20 cellular contexts compared by ENCODE assay signal in the genomic region with DNA sequence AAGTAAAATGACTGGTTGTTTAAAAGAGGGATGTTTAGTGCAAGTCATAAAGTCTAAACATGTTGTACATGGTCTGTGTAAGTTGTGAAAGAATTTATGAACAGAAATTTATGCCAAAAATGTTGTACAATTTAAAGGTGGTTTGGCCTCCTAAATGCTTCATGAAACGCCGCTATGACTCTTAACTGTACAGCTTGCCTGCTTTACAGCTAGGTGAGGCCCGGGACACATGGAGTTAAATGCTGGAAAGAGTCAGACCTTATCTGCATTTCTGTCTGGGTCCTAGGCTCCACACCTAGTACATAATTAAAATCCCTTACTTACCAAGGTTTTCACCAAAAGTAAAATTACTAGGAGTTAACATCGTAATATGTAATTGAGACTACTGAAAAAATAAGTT. TPM values are rescaled to one million over a fixed set of nuclear protein-coding genes. Genes with fewer than 3 reads are reported as not detected.
DNase-seq lines count a peak whose midpoint lies in the region; ATAC-seq, FAIRE-seq and TF ChIP-seq lines count a peak whose summit lies in the region.
"Had no signal": no experiment of that assay in that cellular context is flagged by ENCODE, and none has a peak within 500 bp of the region (broad histone marks: within the 10 kb centered on the region; RNA-seq: fewer than 3 reads in every experiment).

No MANE protein-coding gene starts in this region.

- H3K18ac ChIP-seq in mesendoderm (ENCODE audit: low read length): no peak overlapping the region
- no peak overlapping the region for H3K18ac ChIP-seq in trophoblast cell (ENCODE audit: low read length)

- TF ChIP-seq EP300 in HepG2 (IDR thresholded peaks at IDR 0.05; ENCODE audit: low read depth in 2 of 2, low read length in 2 of 2) (no peak), HepG2 (CRISPR knock-in tag; IDR thresholded peaks at IDR 0.05; ENCODE audit: borderline replicate concordance) (no peak)

- H3K9me2 ChIP-seq in OCI-LY7 (ENCODE audit: insufficient read depth, low read length): no peaks in the 10 kb centered on the region

- no peak overlapping the region for H3K23ac ChIP-seq in mesendoderm (ENCODE audit: low read length)
- H3K23ac ChIP-seq in trophoblast cell (ENCODE audit: low read length): no peak overlapping the region

- H2BK15ac ChIP-seq in mesendoderm (replicated peaks; ENCODE audit: low read depth): no peak overlapping the region

- no TSS peak for BruUV-seq in HepG2 (replicated peaks; lab: Mats Ljungman, UMichigan)
- no TSS peak for BruUV-seq in OCI-LY7 (replicated peaks; lab: Mats Ljungman, UMichigan)

- H3K4me3 ChIP-seq in HepG2 (replicated peaks in 1 of 3; ENCODE audit: insufficient read depth in 1 of 3, low read depth in 2 of 3, low read length in 3 of 3) (no peak overlapping the region), right lobe of liver (no peak overlapping the region), HEK293 (ENCODE audit: low read depth, low read length) (no peak overlapping the region), OCI-LY7 (ENCODE audit: low read depth, low read length, poor library complexity, severe bottlenecking) (no peak overlapping the region), mesendoderm (ENCODE audit: low read length) (no peak overlapping the region), trophoblast cell (ENCODE audit: low read depth, low read length) (no peak overlapping the region)
- H3K4me3 ChIP-seq: GM12878, HAP-1 had no signal

- TF ChIP-seq POLR2A in HepG2 (IDR thresholded peaks at IDR 0.05; ENCODE audit: insufficient read depth in 1 of 2, low read depth in 2 of 2, low read length in 2 of 2) (no peak), right lobe of liver (IDR thresholded peaks at IDR 0.05) (no peak)

- DNase-seq in HepG2 (ENCODE audit: low spot score): no peak
- no peak for DNase-seq in right lobe of liver
- DNase-seq in OCI-LY7 (ENCODE audit: low spot score): peak; percentile 7
- peak; percentile 21 for DNase-seq in mesendoderm
- no peak for DNase-seq in NCI-H82 treated with DMSO at 0.1 percent for 48 hours (lab: John Stamatoyannopoulos, UW; ENCODE audit: unreplicated experiment)
- DNase-seq in stimulated activated CD4-positive, alpha-beta T cell treated with anti-CD3 and anti-CD28 coated beads, Interleukin-2, amount 100 ng/mL, for 48 hours: no peak
- DNase-seq in trophoblast cell: no peak
- DNase-seq: 8988T; C1 segment of cervical spinal cord; Calu3; CD4-positive, alpha-beta memory T cell; COR-L47; DMS79; EL; GDM1; GOT3 had no signal

- TF ChIP-seq CTCF in HepG2 (CRISPR knock-in tag; IDR thresholded peaks at IDR 0.05) (no peak), right lobe of liver (IDR thresholded peaks at IDR 0.05) (no peak), HEK293 (tag by site-specific recombination; IDR thresholded peaks at IDR 0.05) (no peak), OCI-LY7 (conservative IDR thresholded peaks at IDR 0.05; ENCODE audit: low read length) (no peak)

- H3K79me1 ChIP-seq in mesendoderm (ENCODE audit: low read length) (no peaks in the 10 kb centered on the region), trophoblast cell (ENCODE audit: low read length) (no peaks in the 10 kb centered on the region)

- POLR2A ChIA-PET in HepG2 (lab: Yijun Ruan, JAX) (no interaction called here), HEK293 (lab: Yijun Ruan, JAX) (no interaction called here), OCI-LY7 (lab: Charles Lee) (interaction anchor here (1.8 kb wide), 1 partner anchor 25 kb away, joined by 6 read pairs; no protein-coding TSS in a partner anchor)

- H3K9me3 ChIP-seq in HepG2 (ENCODE audit: low read length): peaks cover 14% of the 10 kb centered on the region
- no peaks in the 10 kb centered on the region for H3K9me3 ChIP-seq in right lobe of liver
- no peaks in the 10 kb centered on the region for H3K9me3 ChIP-seq in HEK293 (ENCODE audit: control insufficient read depth, insufficient read depth, low read depth, low read length)
- H3K9me3 ChIP-seq in OCI-LY7 (ENCODE audit: low read length): peaks cover 13% of the 10 kb centered on the region; the same call in 1 of the 2 replicates
- peaks cover 20% of the 10 kb centered on the region for H3K9me3 ChIP-seq in trophoblast cell (ENCODE audit: insufficient read depth, low read depth, low read length)

- no peak overlapping the region for H3K14ac ChIP-seq in trophoblast cell (ENCODE audit: low read length)

- no peak overlapping the region for H3K56ac ChIP-seq in mesendoderm (ENCODE audit: low read length)

- H3K79me2 ChIP-seq in HepG2 (ENCODE audit: insufficient read depth, low read length): no peaks in the 10 kb centered on the region
- no peaks in the 10 kb centered on the region for H3K79me2 ChIP-seq in OCI-LY7 (ENCODE audit: insufficient read depth, low read depth, low read length)
- H3K79me2 ChIP-seq in mesendoderm (ENCODE audit: control insufficient read depth, insufficient read depth, low read length): no peaks in the 10 kb centered on the region
- no peaks in the 10 kb centered on the region for H3K79me2 ChIP-seq in trophoblast cell (ENCODE audit: control insufficient read depth, insufficient read depth, low read length, poor library complexity)

- ATAC-seq in HepG2 (no peak), right lobe of liver (no peak)
- ATAC-seq: GM12878 had no signal

- no peak for FAIRE-seq in HepG2 (lab: Jason Lieb, UNC)
- FAIRE-seq: GM12878, H54 had no signal

- intact Hi-C loops in HepG2 (cut with micrococcal nuclease; ENCODE audit: unreplicated experiment) (no loop called here), right lobe of liver (cut with DNase I) (no loop called here), OCI-LY7 (cut with micrococcal nuclease; ENCODE audit: unreplicated experiment) (no loop called here)

- H4K8ac ChIP-seq in mesendoderm (ENCODE audit: low read depth, low read length): no peak overlapping the region
- H4K8ac ChIP-seq in trophoblast cell (ENCODE audit: low read depth, low read length): no peak overlapping the region

- H3K27me3 ChIP-seq in HepG2 (ENCODE audit: control insufficient read depth in 1 of 2, insufficient read depth in 2 of 2, low read length in 2 of 2): peaks cover 0 to 9% of the 10 kb centered on the region in 2 experiments; a peak in 1 of 5 replicates
- no peaks in the 10 kb centered on the region for H3K27me3 ChIP-seq in right lobe of liver
- H3K27me3 ChIP-seq in mesendoderm (ENCODE audit: insufficient read depth, low read length, poor library complexity): no peaks in the 10 kb centered on the region
- H3K27me3 ChIP-seq in trophoblast cell (ENCODE audit: insufficient read depth, low read length): no peaks in the 10 kb centered on the region

- no peak overlapping the region for H2BK5ac ChIP-seq in mesendoderm (ENCODE audit: low read length)
- no peak overlapping the region for H2BK5ac ChIP-seq in trophoblast cell (ENCODE audit: low read depth, low read length, poor library complexity)

- no peak overlapping the region for H3K4ac ChIP-seq in mesendoderm (ENCODE audit: low read depth, low read length)
- H3K4ac ChIP-seq in trophoblast cell (ENCODE audit: low read depth, low read length): no peak overlapping the region

- H4K5ac ChIP-seq in mesendoderm (ENCODE audit: low read length): no peak overlapping the region

- H4K91ac ChIP-seq in trophoblast cell (ENCODE audit: low read depth, low read length): no peak overlapping the region

- CTCF ChIA-PET in HepG2 (lab: Yijun Ruan, JAX; ENCODE audit: low intra/inter-chr PET ratio, low total read pairs): no interaction called here
- CTCF ChIA-PET in HEK293 (lab: Yijun Ruan, JAX): interaction anchor here (1.4 to 2.6 kb wide), 3 partner anchors 28 to 78 kb away, joined by 5 to 9 read pairs (median 8); partner anchors contain the start of genes B4GALNT1 and OS9
- CTCF ChIA-PET in OCI-LY7 (lab: Charles Lee; ENCODE audit: unreplicated experiment): no interaction called here

- no peak overlapping the region for H2AK5ac ChIP-seq in mesendoderm (ENCODE audit: low read length)
- H2AK5ac ChIP-seq in trophoblast cell (ENCODE audit: low read length): no peak overlapping the region

- no peaks in the 10 kb centered on the region for H4K20me1 ChIP-seq in HepG2 (ENCODE audit: insufficient read depth, low read length)
- no peaks in the 10 kb centered on the region for H4K20me1 ChIP-seq in OCI-LY7 (ENCODE audit: insufficient read depth, low read length)

- no peak overlapping the region for H4K12ac ChIP-seq in trophoblast cell (ENCODE audit: low read depth, low read length)

- WGBS in HepG2 (ENCODE audit: low lambda C conversion rate): 16% methylated on average over 4 of the region's 4 CpGs
- 89% methylated on average over 4 of the region's 4 CpGs for WGBS in right lobe of liver (ENCODE audit: insufficient coverage, low coverage, low lambda C conversion rate, missing lambda C conversion rate)
- no CpG with 5 or more reads among the region's 4 CpGs for WGBS in mesendoderm (ENCODE audit: extremely low coverage, insufficient coverage, low lambda C conversion rate)
- WGBS in trophoblast cell (ENCODE audit: extremely low coverage, insufficient coverage, insufficient read length): no CpG with 5 or more reads among the region's 4 CpGs

- H2BK12ac ChIP-seq in trophoblast cell (ENCODE audit: low read length): no peak overlapping the region

- TF ChIP-seq RAD21 in HepG2 (CRISPR knock-in tag; IDR thresholded peaks at IDR 0.05): no peak

- H3K27ac ChIP-seq in HepG2 (ENCODE audit: extremely low read length, insufficient read depth, low read length) (no peak overlapping the region), right lobe of liver (no peak overlapping the region), HEK293 (ENCODE audit: extremely low read depth, low read depth, low read length) (no peak overlapping the region), OCI-LY7 (ENCODE audit: low read depth, low read length, poor library complexity, severe bottlenecking) (no peak overlapping the region), mesendoderm (ENCODE audit: low read depth, low read length) (no peak overlapping the region), trophoblast cell (ENCODE audit: low read depth, low read length) (no peak overlapping the region)

- in situ Hi-C loops in HepG2 (cut with HindIII; ENCODE audit: extremely low pct_ligation_motif_present, low pct_unique_long_range_greater_than_20kb): no loop called here

- no peaks in the 10 kb centered on the region for H3K4me1 ChIP-seq in HepG2 (ENCODE audit: insufficient read depth, low read length)
- peaks cover 0 to 11% (median 2%) of the 10 kb centered on the region in 4 donors for H3K4me1 ChIP-seq in right lobe of liver
- H3K4me1 ChIP-seq in HEK293 (ENCODE audit: control insufficient read depth, insufficient read depth, low read length): no peaks in the 10 kb centered on the region
- no peaks in the 10 kb centered on the region for H3K4me1 ChIP-seq in OCI-LY7 (ENCODE audit: insufficient read depth, low read length, poor library complexity, severe bottlenecking)
- H3K4me1 ChIP-seq in mesendoderm (ENCODE audit: control insufficient read depth, low read depth, low read length): no peaks in the 10 kb centered on the region
- no peaks in the 10 kb centered on the region for H3K4me1 ChIP-seq in trophoblast cell (ENCODE audit: control insufficient read depth in 1 of 2, insufficient read depth in 2 of 2, low read length in 2 of 2)
- H3K4me1 ChIP-seq: HAP-1 had no signal

- no peak overlapping the region for H2AFZ ChIP-seq in HepG2 (ENCODE audit: low read length)
- no peak overlapping the region for H2AFZ ChIP-seq in OCI-LY7 (ENCODE audit: low read length)
- no peak overlapping the region for H2AFZ ChIP-seq in trophoblast cell (ENCODE audit: insufficient read depth, low read length, poor library complexity)

- H3K9ac ChIP-seq in HepG2 (ENCODE audit: insufficient read depth, low read depth, low read length) (no peak overlapping the region), mesendoderm (ENCODE audit: low read length) (no peak overlapping the region), trophoblast cell (ENCODE audit: low read length) (no peak overlapping the region)

- H3K4me2 ChIP-seq in HepG2 (ENCODE audit: low read depth, low read length) (no peak overlapping the region), OCI-LY7 (ENCODE audit: low read length) (no peak overlapping the region), mesendoderm (ENCODE audit: low read length) (no peak overlapping the region), trophoblast cell (ENCODE audit: low read length) (no peak overlapping the region)

- H2BK120ac ChIP-seq in mesendoderm (ENCODE audit: low read depth, low read length) (no peak overlapping the region), trophoblast cell (ENCODE audit: insufficient read depth, low read length, poor library complexity) (no peak overlapping the region)

- H3K36me3 ChIP-seq in HepG2 (replicated peaks in 1 of 2; ENCODE audit: control insufficient read depth in 1 of 2, insufficient read depth in 2 of 2, low read length in 2 of 2) (no peaks in the 10 kb centered on the region), right lobe of liver (no peaks in the 10 kb centered on the region), HEK293 (ENCODE audit: control insufficient read depth in 2 of 2, insufficient read depth in 1 of 2, low read length in 2 of 2) (no peaks in the 10 kb centered on the region), OCI-LY7 (ENCODE audit: insufficient read depth, low read length) (no peaks in the 10 kb centered on the region), mesendoderm (ENCODE audit: control insufficient read depth, insufficient read depth, low read length) (no peaks in the 10 kb centered on the region), trophoblast cell (ENCODE audit: control insufficient read depth in 1 of 2, insufficient read depth in 2 of 2, low read length in 2 of 2) (no peaks in the 10 kb centered on the region)
- H3K36me3 ChIP-seq: HAP-1 had no signal

RNA-seq across cellular contexts. Expression of gene B4GALNT1, which starts 28.4 kb away (rescaled TPM):
- total RNA-seq in HepG2 (2016; rRNA removed; fragmentation: Illumina TruSeq; extraction: Trizol) (1.9 and 4.5 TPM in 2 replicates), right lobe of liver (1 to 10 TPM in 3 of 6 experiments, under 1 TPM in 3; 0.44 to 3.6 (median 0.78) TPM), OCI-LY7 (2022) (3.1 and 3.8 TPM in 2 replicates)
- total RNA-seq in HepG2 (2016; cell fraction: cytosol; rRNA removed; fragmentation: Illumina TruSeq; extraction: Trizol; ENCODE audit: low read depth): 1.8 and 2.2 TPM in 2 replicates
- total RNA-seq in HepG2 (2016; cell fraction: insoluble cytoplasmic fraction; rRNA removed; fragmentation: Illumina TruSeq; extraction: Trizol): 2.9 and 5.7 TPM in 2 replicates
- 2.5 and 3.5 TPM in 2 replicates for total RNA-seq in HepG2 (2016; cell fraction: membrane; rRNA removed; fragmentation: Illumina TruSeq; extraction: Trizol)
- 5.8 and 8.3 TPM in 2 replicates for total RNA-seq in HepG2 (2016; cell fraction: nucleus; rRNA removed; fragmentation: Illumina TruSeq; extraction: Trizol)
- polyA plus RNA-seq in HepG2 (2011; rRNA removed): 5.4 and 5.9 TPM in 2 replicates
- 2.9 and 4.0 TPM in 2 replicates for polyA plus RNA-seq in HepG2 (2011; cell fraction: cytosol; rRNA removed)
- polyA plus RNA-seq in HepG2 (2011; cell fraction: nucleus; rRNA removed): 18.7 and 19.0 TPM in 2 replicates
- polyA plus RNA-seq in HepG2 (2012): 1.8 and 3.8 TPM in 2 replicates
- 0.94 and 1.2 TPM in 2 replicates for polyA plus RNA-seq in HepG2 (2016; cell fraction: cytosol; fragmentation: Illumina TruSeq; extraction: Trizol; ENCODE audit: low read depth)
- polyA plus RNA-seq in HepG2 (2016; cell fraction: insoluble cytoplasmic fraction; fragmentation: Illumina TruSeq; extraction: Trizol; ENCODE audit: low read depth): 3.4 and 3.9 TPM in 2 replicates
- polyA plus RNA-seq in HepG2 (2016; cell fraction: membrane; fragmentation: Illumina TruSeq; extraction: Trizol; ENCODE audit: low read depth): 2.4 and 2.9 TPM in 2 replicates
- polyA plus RNA-seq in HepG2 (2016; cell fraction: nucleus; fragmentation: Illumina TruSeq; extraction: Trizol; ENCODE audit: insufficient read depth, low read depth): 13.0 and 13.7 TPM in 2 replicates
- polyA minus RNA-seq in HepG2 (2011; rRNA and poly(A)+ RNA removed; ENCODE audit: low replicate concordance): 8.1 and 22.4 TPM in 2 replicates
- 2.5 and 3.0 TPM in 2 replicates for polyA minus RNA-seq in HepG2 (2011; cell fraction: cytosol; rRNA and poly(A)+ RNA removed)
- 8.2 and 8.8 TPM in 2 replicates for polyA minus RNA-seq in HepG2 (2011; cell fraction: nucleus; rRNA and poly(A)+ RNA removed)
- 1.1 and 1.2 TPM in 2 replicates for total RNA-seq in OCI-LY7 (2014; rRNA removed; shearing (Covaris generic))
- 0.37 TPM for polyA plus RNA-seq in mesendoderm (2013, experiment 1 of 2)
- 0.49 TPM for polyA plus RNA-seq in mesendoderm (2013, experiment 2 of 2)
- polyA plus RNA-seq in trophoblast cell (2013): 0.21 and 0.33 TPM in 2 replicates
- total RNA-seq: CD4-positive, alpha-beta memory T cell had no signal
- polyA plus RNA-seq: CD4-positive, alpha-beta memory T cell had no signal

RNA-seq across cellular contexts. Expression of gene OS9, which starts 32.6 kb away (rescaled TPM):
- 51.7 and 156 TPM in 2 replicates for total RNA-seq in HepG2 (2016; rRNA removed; fragmentation: Illumina TruSeq; extraction: Trizol)
- 9.7 and 14.0 TPM in 2 replicates for total RNA-seq in HepG2 (2016; cell fraction: cytosol; rRNA removed; fragmentation: Illumina TruSeq; extraction: Trizol; ENCODE audit: low read depth)
- total RNA-seq in HepG2 (2016; cell fraction: insoluble cytoplasmic fraction; rRNA removed; fragmentation: Illumina TruSeq; extraction: Trizol): 45.5 and 158 TPM in 2 replicates
- total RNA-seq in HepG2 (2016; cell fraction: membrane; rRNA removed; fragmentation: Illumina TruSeq; extraction: Trizol): 18.9 and 21.2 TPM in 2 replicates
- 130 and 161 TPM in 2 replicates for total RNA-seq in HepG2 (2016; cell fraction: nucleus; rRNA removed; fragmentation: Illumina TruSeq; extraction: Trizol)
- 206 and 225 TPM in 2 replicates for polyA plus RNA-seq in HepG2 (2011; rRNA removed)
- 288 and 386 TPM in 2 replicates for polyA plus RNA-seq in HepG2 (2011; cell fraction: cytosol; rRNA removed)
- 254 and 282 TPM in 2 replicates for polyA plus RNA-seq in HepG2 (2011; cell fraction: nucleus; rRNA removed)
- polyA plus RNA-seq in HepG2 (2012): 177 and 188 TPM in 2 replicates
- 9.4 and 11.6 TPM in 2 replicates for polyA plus RNA-seq in HepG2 (2016; cell fraction: cytosol; fragmentation: Illumina TruSeq; extraction: Trizol; ENCODE audit: low read depth)
- 41.1 and 49.4 TPM in 2 replicates for polyA plus RNA-seq in HepG2 (2016; cell fraction: insoluble cytoplasmic fraction; fragmentation: Illumina TruSeq; extraction: Trizol; ENCODE audit: low read depth)
- polyA plus RNA-seq in HepG2 (2016; cell fraction: membrane; fragmentation: Illumina TruSeq; extraction: Trizol; ENCODE audit: low read depth): 15.1 and 21.0 TPM in 2 replicates
- polyA plus RNA-seq in HepG2 (2016; cell fraction: nucleus; fragmentation: Illumina TruSeq; extraction: Trizol; ENCODE audit: insufficient read depth, low read depth): 248 and 264 TPM in 2 replicates
- polyA minus RNA-seq in HepG2 (2011; rRNA and poly(A)+ RNA removed; ENCODE audit: low replicate concordance): 114 and 184 TPM in 2 replicates
- 58.7 and 94.9 TPM in 2 replicates for polyA minus RNA-seq in HepG2 (2011; cell fraction: cytosol; rRNA and poly(A)+ RNA removed)
- polyA minus RNA-seq in HepG2 (2011; cell fraction: nucleus; rRNA and poly(A)+ RNA removed): 80.6 and 98.3 TPM in 2 replicates
- total RNA-seq in right lobe of liver: 100 to 1,000 TPM; 179 to 245 (median 210) TPM
- total RNA-seq in OCI-LY7 (2014; rRNA removed; shearing (Covaris generic)): 82.6 and 104 TPM in 2 replicates
- 109 and 112 TPM in 2 replicates for total RNA-seq in OCI-LY7 (2022)
- polyA plus RNA-seq in mesendoderm (2013, experiment 1 of 2): 50.4 TPM
- 48.8 TPM for polyA plus RNA-seq in mesendoderm (2013, experiment 2 of 2)
- 106 and 110 TPM in 2 replicates for polyA plus RNA-seq in trophoblast cell (2013)

RNA-seq across cellular contexts. Expression of gene ARHGEF25, which starts 50.1 kb away (rescaled TPM):
- 10.1 and 11.5 TPM in 2 replicates for total RNA-seq in HepG2 (2016; rRNA removed; fragmentation: Illumina TruSeq; extraction: Trizol)
- total RNA-seq in HepG2 (2016; cell fraction: cytosol; rRNA removed; fragmentation: Illumina TruSeq; extraction: Trizol; ENCODE audit: low read depth): 8.4 and 8.9 TPM in 2 replicates
- 8.3 and 14.8 TPM in 2 replicates for total RNA-seq in HepG2 (2016; cell fraction: insoluble cytoplasmic fraction; rRNA removed; fragmentation: Illumina TruSeq; extraction: Trizol)
- 16.1 and 18.0 TPM in 2 replicates for total RNA-seq in HepG2 (2016; cell fraction: membrane; rRNA removed; fragmentation: Illumina TruSeq; extraction: Trizol)
- 9.2 and 9.6 TPM in 2 replicates for total RNA-seq in HepG2 (2016; cell fraction: nucleus; rRNA removed; fragmentation: Illumina TruSeq; extraction: Trizol)
- 12.5 and 15.3 TPM in 2 replicates for polyA plus RNA-seq in HepG2 (2011; rRNA removed)
- polyA plus RNA-seq in HepG2 (2011; cell fraction: cytosol; rRNA removed): 8.5 and 8.9 TPM in 2 replicates
- 77.8 and 83.0 TPM in 2 replicates for polyA plus RNA-seq in HepG2 (2011; cell fraction: nucleus; rRNA removed)
- 15.4 and 15.7 TPM in 2 replicates for polyA plus RNA-seq in HepG2 (2012)
- 6.4 and 8.2 TPM in 2 replicates for polyA plus RNA-seq in HepG2 (2016; cell fraction: cytosol; fragmentation: Illumina TruSeq; extraction: Trizol; ENCODE audit: low read depth)
- 8.6 and 9.4 TPM in 2 replicates for polyA plus RNA-seq in HepG2 (2016; cell fraction: insoluble cytoplasmic fraction; fragmentation: Illumina TruSeq; extraction: Trizol; ENCODE audit: low read depth)
- 11.4 and 11.5 TPM in 2 replicates for polyA plus RNA-seq in HepG2 (2016; cell fraction: membrane; fragmentation: Illumina TruSeq; extraction: Trizol; ENCODE audit: low read depth)
- 21.2 and 28.6 TPM in 2 replicates for polyA plus RNA-seq in HepG2 (2016; cell fraction: nucleus; fragmentation: Illumina TruSeq; extraction: Trizol; ENCODE audit: insufficient read depth, low read depth)
- 6.2 TPM in 1 of 2 replicates, not detected in the other for polyA minus RNA-seq in HepG2 (2011; rRNA and poly(A)+ RNA removed; ENCODE audit: low replicate concordance)
- polyA minus RNA-seq in HepG2 (2011; cell fraction: cytosol; rRNA and poly(A)+ RNA removed): 2.9 and 3.3 TPM in 2 replicates
- 11.8 and 12.6 TPM in 2 replicates for polyA minus RNA-seq in HepG2 (2011; cell fraction: nucleus; rRNA and poly(A)+ RNA removed)
- total RNA-seq in right lobe of liver: 1 to 10 TPM in 5 of 6 experiments, under 1 TPM in 1; 0.92 to 2.0 (median 1.3) TPM
- total RNA-seq in OCI-LY7 (2014; rRNA removed; shearing (Covaris generic)): not detected in 2 replicates
- total RNA-seq in OCI-LY7 (2022): not detected in 2 replicates
- 0.67 TPM for polyA plus RNA-seq in mesendoderm (2013, experiment 1 of 2)
- polyA plus RNA-seq in mesendoderm (2013, experiment 2 of 2): 0.63 TPM
- 2.3 and 2.6 TPM in 2 replicates for polyA plus RNA-seq in trophoblast cell (2013)
- polyA plus RNA-seq: CD4-positive, alpha-beta memory T cell had no signal

RNA-seq across cellular contexts. Expression of gene DTX3, which starts 56.8 kb away (rescaled TPM):
- total RNA-seq in HepG2 (2016; rRNA removed; fragmentation: Illumina TruSeq; extraction: Trizol): 5.4 and 9.0 TPM in 2 replicates
- 4.1 and 4.8 TPM in 2 replicates for total RNA-seq in HepG2 (2016; cell fraction: cytosol; rRNA removed; fragmentation: Illumina TruSeq; extraction: Trizol; ENCODE audit: low read depth)
- 4.3 and 9.2 TPM in 2 replicates for total RNA-seq in HepG2 (2016; cell fraction: insoluble cytoplasmic fraction; rRNA removed; fragmentation: Illumina TruSeq; extraction: Trizol)
- total RNA-seq in HepG2 (2016; cell fraction: membrane; rRNA removed; fragmentation: Illumina TruSeq; extraction: Trizol): 8.4 and 9.4 TPM in 2 replicates
- 9.5 and 11.0 TPM in 2 replicates for total RNA-seq in HepG2 (2016; cell fraction: nucleus; rRNA removed; fragmentation: Illumina TruSeq; extraction: Trizol)
- 27.2 and 28.7 TPM in 2 replicates for polyA plus RNA-seq in HepG2 (2011; rRNA removed)
- 13.0 and 16.9 TPM in 2 replicates for polyA plus RNA-seq in HepG2 (2011; cell fraction: cytosol; rRNA removed)
- 170 and 204 TPM in 2 replicates for polyA plus RNA-seq in HepG2 (2011; cell fraction: nucleus; rRNA removed)
- 11.6 and 13.9 TPM in 2 replicates for polyA plus RNA-seq in HepG2 (2012)
- polyA plus RNA-seq in HepG2 (2016; cell fraction: cytosol; fragmentation: Illumina TruSeq; extraction: Trizol; ENCODE audit: low read depth): 4.0 and 4.6 TPM in 2 replicates
- 6.2 and 8.3 TPM in 2 replicates for polyA plus RNA-seq in HepG2 (2016; cell fraction: insoluble cytoplasmic fraction; fragmentation: Illumina TruSeq; extraction: Trizol; ENCODE audit: low read depth)
- 9.6 and 10.1 TPM in 2 replicates for polyA plus RNA-seq in HepG2 (2016; cell fraction: membrane; fragmentation: Illumina TruSeq; extraction: Trizol; ENCODE audit: low read depth)
- 29.4 and 32.9 TPM in 2 replicates for polyA plus RNA-seq in HepG2 (2016; cell fraction: nucleus; fragmentation: Illumina TruSeq; extraction: Trizol; ENCODE audit: insufficient read depth, low read depth)
- 16.3 TPM in 1 of 2 replicates, not detected in the other for polyA minus RNA-seq in HepG2 (2011; rRNA and poly(A)+ RNA removed; ENCODE audit: low replicate concordance)
- 4.4 and 6.0 TPM in 2 replicates for polyA minus RNA-seq in HepG2 (2011; cell fraction: cytosol; rRNA and poly(A)+ RNA removed)
- 14.5 and 15.1 TPM in 2 replicates for polyA minus RNA-seq in HepG2 (2011; cell fraction: nucleus; rRNA and poly(A)+ RNA removed)
- 1 to 10 TPM in 5 of 6 experiments, under 1 TPM in 1; 0.86 to 2.7 (median 1.9) TPM for total RNA-seq in right lobe of liver
- not detected in 2 replicates for total RNA-seq in OCI-LY7 (2014; rRNA removed; shearing (Covaris generic))
- 0.11 TPM in 1 of 2 replicates, not detected in the other for total RNA-seq in OCI-LY7 (2022)
- polyA plus RNA-seq in mesendoderm (2013, experiment 1 of 2): 29.5 TPM
- polyA plus RNA-seq in mesendoderm (2013, experiment 2 of 2): 29.5 TPM
- polyA plus RNA-seq in trophoblast cell (2013): 13.0 and 13.2 TPM in 2 replicates

Comparison
In these comparisons a context has a peak if more than half of its experiments do, and no peak if none do; other contexts are left out.
1. DNase-seq: peak in OCI-LY7 (single experiment) and mesendoderm (single experiment); none in HepG2 (single experiment), right lobe of liver (0 of 3), NCI-H82 treated with DMSO at 0.1 percent for 48 hours (single experiment), stimulated activated CD4-positive, alpha-beta T cell treated with anti-CD3 and anti-CD28 coated beads, Interleukin-2, amount 100 ng/mL, for 48 hours (0 of 2) and trophoblast cell (0 of 2).
2. Of the 63 proteins assayed by ChIP-seq in both HepG2 and HEK293: peak only in HepG2: none; only in HEK293: SETDB1 and ZNF549; in both: none; in neither: 61.